In the genomic region with DNA sequence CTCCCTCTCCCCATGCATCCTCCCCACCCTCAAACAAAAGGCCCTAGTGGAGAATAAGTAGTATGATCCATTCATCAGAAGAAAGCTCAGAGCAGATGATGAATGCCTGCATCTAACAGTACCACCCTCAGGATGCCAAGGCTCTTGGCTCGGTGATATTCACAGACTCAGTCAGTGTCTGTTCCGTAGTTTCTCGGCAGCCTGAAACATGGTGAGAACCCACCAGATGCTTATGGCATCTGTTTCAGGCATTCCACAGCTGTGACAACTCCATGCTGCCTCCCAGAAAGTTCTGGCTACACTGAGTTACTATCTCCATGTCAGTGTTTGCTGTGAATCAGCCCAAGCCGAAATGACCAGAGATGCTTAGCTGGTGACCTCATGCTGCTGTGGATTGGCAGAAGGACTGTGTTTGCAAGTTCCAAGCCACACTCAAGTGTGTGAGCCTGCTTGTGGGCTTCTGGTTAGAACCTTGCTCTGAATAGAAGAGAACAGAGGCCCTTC, we compare ENCODE assay signal across 9 cellular contexts.
DNase-seq lines count a peak whose midpoint lies in the region; ATAC-seq and TF ChIP-seq lines count a peak whose summit lies in the region.
"Had no signal": no experiment of that assay in that cellular context is flagged by ENCODE, and none has a peak within 500 bp of the region (broad histone marks: within the 10 kb centered on the region; RNA-seq: fewer than 3 reads in every experiment).

No MANE protein-coding gene starts in this region.

- peak overlapping the region; percentile 41 for H3K9ac ChIP-seq in SK-N-SH

- CTCF ChIA-PET in SK-N-SH (lab: Yijun Ruan, JAX), result interaction anchor here (1.0 to 2.1 kb wide), 3 partner anchors 14 to 41 kb away, joined by 3 to 5 read pairs (median 4); no protein-coding TSS in a partner anchor

- H3K27me3 Mint-ChIP-seq in nephron (ENCODE audit: low read depth), result no peaks in the 10 kb centered on the region
- no peaks in the 10 kb centered on the region for H3K27me3 Mint-ChIP-seq in activated T-helper 17 cell treated with anti-CD3 and anti-CD28 coated beads, Interleukin-2, amount 50 U/mL, for 72 hours

- H3K79me2 ChIP-seq in SK-N-SH (ENCODE audit: insufficient read depth), result peaks cover 4% of the 10 kb centered on the region; the same call in 1 of the 2 replicates

- peak overlapping the region in 2 of 3 experiments; percentile 40 to 83 for H3K27ac Mint-ChIP-seq in nephron
- H3K27ac Mint-ChIP-seq in activated T-helper 17 cell treated with anti-CD3 and anti-CD28 coated beads, Interleukin-2, amount 50 U/mL, for 72 hours, result no peak overlapping the region
- H3K27ac Mint-ChIP-seq: CD4-positive, CD25-positive, alpha-beta regulatory T cell had no signal

- no peak; the same call in 1 of the 2 replicates for TF ChIP-seq CTCF in AG09319 (IDR thresholded peaks at IDR 0.05; ENCODE audit: low read depth, low read length)
- peak; percentile 40 for TF ChIP-seq CTCF in SK-N-SH (IDR thresholded peaks at IDR 0.05)
- no peak for TF ChIP-seq CTCF in foreskin keratinocyte (conservative IDR thresholded peaks at IDR 0.05)
- no peak for TF ChIP-seq CTCF in nephron (IDR thresholded peaks at IDR 0.05; ENCODE audit: unreplicated experiment in 3 of 3)

- H3K27me3 ChIP-seq in SK-N-SH (ENCODE audit: insufficient read depth), result no peaks in the 10 kb centered on the region
- H3K27me3 ChIP-seq in foreskin keratinocyte, result no peaks in the 10 kb centered on the region

- no peak for TF ChIP-seq RAD21 in SK-N-SH (IDR thresholded peaks at IDR 0.05; ENCODE audit: low read length)

- 16% methylated on average over 3 of the region's 4 CpGs for WGBS in SK-N-SH (ENCODE audit: low lambda C conversion rate)

- POLR2A ChIA-PET in SK-N-SH (lab: Yijun Ruan, JAX), result no interaction called here

- H3K4me1 ChIP-seq in SK-N-SH (ENCODE audit: control insufficient read depth in 1 of 2, insufficient read depth in 2 of 2, low read depth in 1 of 2, low read length in 1 of 2) (peaks cover 4 to 23% of the 10 kb centered on the region in 2 experiments; a peak in 3 of 4 replicates), foreskin keratinocyte (no peaks in the 10 kb centered on the region)

- H3K4me3 ChIP-seq in SK-N-SH (ENCODE audit: low read depth in 2 of 2, low read length in 1 of 2), result no peak overlapping the region

- no peaks in the 10 kb centered on the region for H3K9me3 Mint-ChIP-seq in nephron
- no peaks in the 10 kb centered on the region for H3K9me3 Mint-ChIP-seq in activated T-helper 17 cell treated with anti-CD3 and anti-CD28 coated beads, Interleukin-2, amount 50 U/mL, for 72 hours
- H3K9me3 Mint-ChIP-seq: CD4-positive, CD25-positive, alpha-beta regulatory T cell had no signal

- no peaks in the 10 kb centered on the region for H3K9me2 ChIP-seq in SK-N-SH

- H3K4me2 ChIP-seq in SK-N-SH, result peak overlapping the region; percentile 44

- H3K4me3 Mint-ChIP-seq in nephron, result no peak overlapping the region
- no peak overlapping the region for H3K4me3 Mint-ChIP-seq in activated T-helper 17 cell treated with anti-CD3 and anti-CD28 coated beads, Interleukin-2, amount 50 U/mL, for 72 hours
- H3K4me3 Mint-ChIP-seq: CD4-positive, CD25-positive, alpha-beta regulatory T cell had no signal

- DNase-seq in AG09319 (ENCODE audit: extremely low read depth, low read depth), result peak; percentile 88
- DNase-seq in SK-N-SH, result no peak
- DNase-seq in foreskin keratinocyte, result peak; percentile 35 to 65
- DNase-seq in stimulated activated CD4-positive, alpha-beta T cell treated with anti-CD3 and anti-CD28 coated beads, Interleukin-4, amount 100 ng/mL, for 1 hour, result no peak
- DNase-seq in stimulated activated naive CD4-positive, alpha-beta T cell treated with Interleukin-2 at 50 U/mL for 16 hours (lab: John Stamatoyannopoulos, UW), result no peak
- DNase-seq: CD4-positive, CD25-positive, alpha-beta regulatory T cell had no signal

- ATAC-seq in foreskin keratinocyte (peak; percentile 46), GM18870 (IDR thresholded peaks at IDR 0.05; ENCODE audit: unreplicated experiment) (no peak)
- no peak for ATAC-seq in activated T-helper 17 cell treated with anti-CD3 and anti-CD28 coated beads, Interleukin-2, amount 50 U/mL, for 72 hours (replicated peaks)

- H2AFZ ChIP-seq in SK-N-SH (ENCODE audit: low read depth), result no peak overlapping the region

- peaks cover 85% of the 10 kb centered on the region for H3K36me3 Mint-ChIP-seq in nephron (ENCODE audit: low read depth)
- H3K36me3 Mint-ChIP-seq in activated T-helper 17 cell treated with anti-CD3 and anti-CD28 coated beads, Interleukin-2, amount 50 U/mL, for 72 hours (ENCODE audit: low read depth), result no peaks in the 10 kb centered on the region

- peak overlapping the region in 1 of 2 experiments; percentile 88; a peak in 2 of 4 replicates for H3K27ac ChIP-seq in SK-N-SH (ENCODE audit: low read depth in 2 of 2, low read length in 1 of 2)
- H3K27ac ChIP-seq in foreskin keratinocyte, result no peak overlapping the region

- TF ChIP-seq EP300 in SK-N-SH (IDR thresholded peaks at IDR 0.05; ENCODE audit: borderline replicate concordance in 1 of 2, low read depth in 1 of 2, low read length in 1 of 2), result peak in 1 of 2 experiments; percentile 67; a peak in 1 of 4 replicates

- no peaks in the 10 kb centered on the region for H3K9me3 ChIP-seq in SK-N-SH

- H3F3A ChIP-seq in SK-N-SH (replicated peaks; ENCODE audit: insufficient read depth), result peaks cover 12% of the 10 kb centered on the region

- peaks cover 2 to 56% of the 10 kb centered on the region in 2 experiments for H3K36me3 ChIP-seq in SK-N-SH (replicated peaks in 1 of 2; ENCODE audit: control insufficient read depth in 1 of 2, insufficient read depth in 2 of 2, low read length in 1 of 2)

- no peaks in the 10 kb centered on the region for H4K20me1 ChIP-seq in SK-N-SH (ENCODE audit: insufficient read depth)

- peaks cover 56% of the 10 kb centered on the region for H3K4me1 Mint-ChIP-seq in nephron
- H3K4me1 Mint-ChIP-seq in activated T-helper 17 cell treated with anti-CD3 and anti-CD28 coated beads, Interleukin-2, amount 50 U/mL, for 72 hours, result peaks cover 10% of the 10 kb centered on the region

TF ChIP-seq in SK-N-SH, 30 proteins besides CTCF, POLR2A, EP300 and RAD21:
- no peak for TF ChIP-seq YY1 (IDR thresholded peaks at IDR 0.05; ENCODE audit: low read depth)
- peak; percentile 77 for TF ChIP-seq POLR2AphosphoS5 (IDR thresholded peaks at IDR 0.05; ENCODE audit: low read depth, low read length)
- TF ChIP-seq EZH2phosphoT487 (IDR thresholded peaks at IDR 0.05; ENCODE audit: borderline replicate concordance, low read depth), result no peak
- TF ChIP-seq, protein P1, sequence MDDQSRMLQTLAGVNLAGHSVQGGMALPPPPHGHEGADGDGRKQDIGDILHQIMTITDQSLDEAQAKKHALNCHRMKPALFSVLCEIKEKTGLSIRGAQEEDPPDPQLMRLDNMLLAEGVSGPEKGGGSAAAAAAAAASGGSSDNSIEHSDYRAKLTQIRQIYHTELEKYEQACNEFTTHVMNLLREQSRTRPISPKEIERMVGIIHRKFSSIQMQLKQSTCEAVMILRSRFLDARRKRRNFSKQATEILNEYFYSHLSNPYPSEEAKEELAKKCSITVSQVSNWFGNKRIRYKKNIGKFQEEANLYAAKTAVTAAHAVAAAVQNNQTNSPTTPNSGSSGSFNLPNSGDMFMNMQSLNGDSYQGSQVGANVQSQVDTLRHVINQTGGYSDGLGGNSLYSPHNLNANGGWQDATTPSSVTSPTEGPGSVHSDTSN (IDR thresholded peaks at IDR 0.05), result peak; percentile 88
- no peak for TF ChIP-seq SMC3 (IDR thresholded peaks at IDR 0.05; ENCODE audit: low read depth, low read length)
- TF ChIP-seq TEAD4 (IDR thresholded peaks at IDR 0.05; ENCODE audit: borderline replicate concordance, insufficient read depth), result peak; percentile 86; the same call in 1 of the 2 replicates
- peak; percentile 81 for TF ChIP-seq JUND (IDR thresholded peaks at IDR 0.05)
- TF ChIP-seq, protein P2, sequence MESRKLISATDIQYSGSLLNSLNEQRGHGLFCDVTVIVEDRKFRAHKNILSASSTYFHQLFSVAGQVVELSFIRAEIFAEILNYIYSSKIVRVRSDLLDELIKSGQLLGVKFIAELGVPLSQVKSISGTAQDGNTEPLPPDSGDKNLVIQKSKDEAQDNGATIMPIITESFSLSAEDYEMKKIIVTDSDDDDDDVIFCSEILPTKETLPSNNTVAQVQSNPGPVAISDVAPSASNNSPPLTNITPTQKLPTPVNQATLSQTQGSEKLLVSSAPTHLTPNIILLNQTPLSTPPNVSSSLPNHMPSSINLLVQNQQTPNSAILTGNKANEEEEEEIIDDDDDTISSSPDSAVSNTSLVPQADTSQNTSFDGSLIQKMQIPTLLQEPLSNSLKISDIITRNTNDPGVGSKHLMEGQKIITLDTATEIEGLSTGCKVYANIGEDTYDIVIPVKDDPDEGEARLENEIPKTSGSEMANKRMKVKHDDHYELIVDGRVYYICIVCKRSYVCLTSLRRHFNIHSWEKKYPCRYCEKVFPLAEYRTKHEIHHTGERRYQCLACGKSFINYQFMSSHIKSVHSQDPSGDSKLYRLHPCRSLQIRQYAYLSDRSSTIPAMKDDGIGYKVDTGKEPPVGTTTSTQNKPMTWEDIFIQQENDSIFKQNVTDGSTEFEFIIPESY (IDR thresholded peaks at IDR 0.05; ENCODE audit: borderline replicate concordance, low read depth), result no peak
- TF ChIP-seq SIN3A (IDR thresholded peaks at IDR 0.05; ENCODE audit: borderline replicate concordance, low read depth, low read length), result peak; percentile 86; the same call in 1 of the 2 replicates
- TF ChIP-seq MXI1 (IDR thresholded peaks at IDR 0.05; ENCODE audit: low read depth, low read length), result no peak
- no peak for TF ChIP-seq RFX5 (IDR thresholded peaks at IDR 0.05; ENCODE audit: low read length)
- TF ChIP-seq GABPA (IDR thresholded peaks at IDR 0.05; ENCODE audit: low read depth), result no peak
- peak; percentile 97 for TF ChIP-seq TCF12 (IDR thresholded peaks at IDR 0.05)
- TF ChIP-seq NFIC (IDR thresholded peaks at IDR 0.05; ENCODE audit: borderline replicate concordance), result peak; percentile 77
- TF ChIP-seq, protein P3, sequence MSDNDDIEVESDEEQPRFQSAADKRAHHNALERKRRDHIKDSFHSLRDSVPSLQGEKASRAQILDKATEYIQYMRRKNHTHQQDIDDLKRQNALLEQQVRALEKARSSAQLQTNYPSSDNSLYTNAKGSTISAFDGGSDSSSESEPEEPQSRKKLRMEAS (IDR thresholded peaks at IDR 0.05; ENCODE audit: low read depth), result peak; percentile 90
- TF ChIP-seq FOSL2 (IDR thresholded peaks at IDR 0.05; ENCODE audit: borderline replicate concordance, low read depth), result peak; percentile 83; the same call in 1 of the 2 replicates

Comparison
In these comparisons a context has a peak if more than half of its experiments do, and no peak if none do; other contexts are left out.
1. DNase-seq: peak in AG09319 (single experiment) and foreskin keratinocyte (2 of 2); none in SK-N-SH (single experiment), stimulated activated CD4-positive, alpha-beta T cell treated with anti-CD3 and anti-CD28 coated beads, Interleukin-4, amount 100 ng/mL, for 1 hour (single experiment) and stimulated activated naive CD4-positive, alpha-beta T cell treated with Interleukin-2 at 50 U/mL for 16 hours (single experiment).